In the genomic region with DNA sequence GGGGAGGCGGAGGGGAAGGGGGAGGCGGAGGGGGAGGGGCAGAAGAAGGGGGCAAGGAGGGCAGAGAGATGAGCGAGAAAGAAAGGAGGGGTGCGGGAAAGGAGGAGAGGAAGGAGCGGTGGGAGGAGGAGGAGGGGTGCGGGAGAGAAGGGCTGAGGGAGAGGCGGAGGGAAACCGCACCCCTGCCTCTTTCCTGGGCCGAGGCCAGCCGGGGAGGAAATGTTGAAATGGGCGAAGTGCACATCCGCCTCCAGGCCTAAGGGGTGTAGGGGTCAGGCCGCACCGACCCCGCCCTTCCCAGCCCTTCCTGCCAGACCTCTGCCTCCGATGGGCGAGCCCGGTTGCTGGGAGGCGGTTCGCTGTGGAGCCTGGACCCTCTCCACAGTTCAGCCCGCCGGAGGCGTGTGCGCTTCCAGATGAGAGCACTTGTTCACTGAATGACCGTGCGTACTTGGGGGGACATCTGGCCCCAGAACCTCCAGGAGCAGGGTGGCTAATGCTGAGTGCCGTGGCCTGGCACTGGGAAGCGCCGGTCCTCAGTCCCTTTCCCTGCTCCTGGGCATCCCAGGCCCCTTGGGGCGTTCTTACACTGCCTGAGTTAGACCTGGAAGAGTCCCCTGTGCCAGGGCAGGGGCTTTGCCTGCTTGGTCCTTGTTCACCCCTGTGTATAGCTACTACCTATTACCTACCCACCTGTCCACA, we compare ENCODE assay signal across 8 cellular contexts.
DNase-seq lines count a peak whose midpoint lies in the region; ATAC-seq and TF ChIP-seq lines count a peak whose summit lies in the region.

No MANE protein-coding gene starts in this region.

- H3K27ac Mint-ChIP-seq in activated CD4-positive, alpha-beta memory T cell treated with anti-CD3 and anti-CD28 coated beads, Interleukin-2, amount 10 ng/mL, durations not matched to agents 7 days and 5 days, result peak overlapping the region; percentile 88

- DNase-seq in A673 (ENCODE audit: low spot score) (peak; percentile 15), NCI-H2227 treated with DMSO at 0.1 percent for 48 hours (lab: John Stamatoyannopoulos, UW) (peak; percentile 35), esophagus muscularis mucosa (ENCODE audit: extremely low spot score) (peak; percentile 98)
- DNase-seq in activated CD4-positive, alpha-beta memory T cell treated with anti-CD3 and anti-CD28 coated beads, Interleukin-2, amount 10 ng/mL, durations not matched to agents 7 days and 5 days, result peak; percentile 80

- TF ChIP-seq POLR2A in esophagus muscularis mucosa (IDR thresholded peaks at IDR 0.05; ENCODE audit: low read depth), result no peak

- intact Hi-C loops in A673 (cut with micrococcal nuclease; ENCODE audit: unreplicated experiment) (no loop called here), esophagus muscularis mucosa (cut with DNase I) (loop anchor here (1.0 to 10.0 kb wide), 3 partner anchors 110 to 221 kb away; partner anchors contain the start of gene KLF13)

- no peak for TF ChIP-seq EP300 in esophagus muscularis mucosa (IDR thresholded peaks at IDR 0.05)

- CTCF ChIA-PET in A673 (lab: Charles Lee), result no interaction called here
- CTCF ChIA-PET in activated CD4-positive, alpha-beta memory T cell treated with anti-CD3 and anti-CD28 coated beads, Interleukin-2, amount 10 ng/mL, durations not matched to agents 7 days and 5 days (lab: Charles Lee), result interaction anchor here (1.0 to 1.7 kb wide), 5 partner anchors 16 to 272 kb away, joined by 3 to 6 read pairs (median 3); partner anchors contain the start of gene KLF13

- H3K27me3 ChIP-seq in A673 (replicated peaks; ENCODE audit: insufficient read depth, low read depth, low read length, poor library complexity) (no peaks in the 10 kb centered on the region), esophagus muscularis mucosa (no peaks in the 10 kb centered on the region), muscle layer of duodenum (ENCODE audit: low read depth, low read length) (no peaks in the 10 kb centered on the region)

- peaks cover 4% of the 10 kb centered on the region for H3K9me3 Mint-ChIP-seq in activated CD4-positive, alpha-beta memory T cell treated with anti-CD3 and anti-CD28 coated beads, Interleukin-2, amount 10 ng/mL, durations not matched to agents 7 days and 5 days

- ATAC-seq in GM18502 (IDR thresholded peaks at IDR 0.05; ENCODE audit: poor library complexity, unreplicated experiment) (peak; percentile 59), HG02938 (IDR thresholded peaks at IDR 0.05; ENCODE audit: unreplicated experiment) (peak; percentile 39)

- H3K4me1 ChIP-seq in A673 (ENCODE audit: insufficient read depth, low read length, poor library complexity, severe bottlenecking) (no peaks in the 10 kb centered on the region), esophagus muscularis mucosa (peaks cover 29 to 49% (median 47%) of the 10 kb centered on the region in 4 donors), muscle layer of duodenum (ENCODE audit: control insufficient read depth in 1 of 2, insufficient read depth in 2 of 2, low read length in 2 of 2) (peaks cover 6 to 17% of the 10 kb centered on the region in 2 donors)

- TF ChIP-seq CTCF in A673 (conservative IDR thresholded peaks at IDR 0.05; ENCODE audit: low read depth, low read length) (no peak), esophagus muscularis mucosa (IDR thresholded peaks at IDR 0.05) (no peak)

- H3K27ac ChIP-seq in A673 (ENCODE audit: low read depth, low read length, poor library complexity, severe bottlenecking) (no peak overlapping the region), esophagus muscularis mucosa (replicated peaks in 1 of 4) (peak overlapping the region; percentile 86 to 97 (median 93)), muscle layer of duodenum (ENCODE audit: low read length) (peak overlapping the region; percentile 88), temporal lobe (ENCODE audit: low read depth, low read length) (peak overlapping the region; percentile 19)

- H3K4me3 ChIP-seq in A673 (ENCODE audit: low read depth, low read length, poor library complexity, severe bottlenecking) (peak overlapping the region; percentile 57), esophagus muscularis mucosa (peak overlapping the region; percentile 62 to 76 (median 68)), muscle layer of duodenum (ENCODE audit: low read depth in 1 of 2, low read length in 2 of 2) (peak overlapping the region; percentile 39 to 70)

- peak overlapping the region; percentile 78 for H3K4me3 Mint-ChIP-seq in activated CD4-positive, alpha-beta memory T cell treated with anti-CD3 and anti-CD28 coated beads, Interleukin-2, amount 10 ng/mL, durations not matched to agents 7 days and 5 days

- H3K9me3 ChIP-seq in A673 (ENCODE audit: low read depth, low read length, poor library complexity, severe bottlenecking) (no peaks in the 10 kb centered on the region), esophagus muscularis mucosa (peaks cover 0 to 2% (median under 1%) of the 10 kb centered on the region in 4 donors), muscle layer of duodenum (ENCODE audit: control insufficient read depth in 1 of 2, low read length in 2 of 2) (peaks cover 0 to under 1% of the 10 kb centered on the region in 2 donors)

- H3K27me3 Mint-ChIP-seq in activated CD4-positive, alpha-beta memory T cell treated with anti-CD3 and anti-CD28 coated beads, Interleukin-2, amount 10 ng/mL, durations not matched to agents 7 days and 5 days, result no peaks in the 10 kb centered on the region

- no TSS peak for BruUV-seq in A673 (replicated peaks; lab: Mats Ljungman, UMichigan)

- peaks cover 46% of the 10 kb centered on the region for H3K4me1 Mint-ChIP-seq in activated CD4-positive, alpha-beta memory T cell treated with anti-CD3 and anti-CD28 coated beads, Interleukin-2, amount 10 ng/mL, durations not matched to agents 7 days and 5 days

- POLR2A ChIA-PET in A673 (lab: Charles Lee; ENCODE audit: low non-redundant PET), result no interaction called here
- POLR2A ChIA-PET in activated CD4-positive, alpha-beta memory T cell treated with anti-CD3 and anti-CD28 coated beads, Interleukin-2, amount 10 ng/mL, durations not matched to agents 7 days and 5 days (lab: Charles Lee), result interaction anchor here (1.0 to 7.5 kb wide), 6 partner anchors 49 to 272 kb away, joined by 3 to 62 read pairs (median 8); partner anchors contain the start of gene KLF13

- H3K36me3 ChIP-seq in A673 (ENCODE audit: insufficient read depth, low read length, poor library complexity, severe bottlenecking) (no peaks in the 10 kb centered on the region), esophagus muscularis mucosa (no peaks in the 10 kb centered on the region), muscle layer of duodenum (ENCODE audit: control insufficient read depth in 1 of 2, insufficient read depth in 2 of 2, low read length in 2 of 2) (no peaks in the 10 kb centered on the region)

- peaks cover 4% of the 10 kb centered on the region for H3K36me3 Mint-ChIP-seq in activated CD4-positive, alpha-beta memory T cell treated with anti-CD3 and anti-CD28 coated beads, Interleukin-2, amount 10 ng/mL, durations not matched to agents 7 days and 5 days (ENCODE audit: low read depth)

- WGBS in esophagus muscularis mucosa, result 11% methylated on average over 19 of the region's 30 CpGs

Comparison
In these comparisons a context has a peak if more than half of its experiments do, and no peak if none do; other contexts are left out.
1. DNase-seq: peak in every context shown above with its lines; median percentile 98 in esophagus muscularis mucosa; 80 in activated CD4-positive, alpha-beta memory T cell treated with anti-CD3 and anti-CD28 coated beads, Interleukin-2, amount 10 ng/mL, durations not matched to agents 7 days and 5 days; 35 in NCI-H2227 treated with DMSO at 0.1 percent for 48 hours; 15 in A673.